ENCODE assay signal across 11 cellular contexts in genomic region chr5:134603059-134603458, GRCh38. TPM values are rescaled to one million over a fixed set of nuclear protein-coding genes. Genes with fewer than 3 reads are reported as not detected.
DNase-seq lines count a peak whose midpoint lies in the region; ATAC-seq and TF ChIP-seq lines count a peak whose summit lies in the region.
"Had no signal": no experiment of that assay in that cellular context is flagged by ENCODE, and none has a peak within 500 bp of the region (broad histone marks: within the 10 kb centered on the region; RNA-seq: fewer than 3 reads in every experiment).

No MANE protein-coding gene starts in this region.

- DNase-seq in AG08396 (ENCODE audit: low spot score), result peak; percentile 37
- DNase-seq in RKO (ENCODE audit: low spot score), result peak; percentile 75
- DNase-seq in fibroblast of the aortic adventitia (ENCODE audit: low read depth), result peak; percentile 54
- no peak for DNase-seq in NCI-H2029 (lab: John Stamatoyannopoulos, UW)
- no peak for DNase-seq in NCI-H2227 treated with DMSO at 0.1 percent for 48 hours (lab: John Stamatoyannopoulos, UW)
- DNase-seq in activated gamma-delta T cell treated with Interleukin-2 at 50 U/mL for 16 hours, result no peak
- DNase-seq in COR-L47 (lab: John Stamatoyannopoulos, UW), result no peak
- DNase-seq: NCI-H1105 treated with DMSO at 0.1 percent for 48 hours; stimulated activated CD4-positive, alpha-beta T cell treated with anti-CD3 and anti-CD28 coated beads, Interleukin-4, amount 100 ng/mL, for 1 hour; T-helper 9 cell had no signal

- TF ChIP-seq CTCF in fibroblast of the aortic adventitia (IDR thresholded peaks at IDR 0.05; ENCODE audit: insufficient read depth, low read length), result no peak

- H3K4me3 ChIP-seq in fibroblast of the aortic adventitia (ENCODE audit: low read depth, low read length), result no peak overlapping the region

- peak; percentile 57 for ATAC-seq in GM21367 (IDR thresholded peaks at IDR 0.05; ENCODE audit: unreplicated experiment)

RNA-seq across cellular contexts. Expression of gene SAR1B, which starts 29.6 kb away (rescaled TPM):
- total RNA-seq in fibroblast of the aortic adventitia (ENCODE audit: low replicate concordance), result 88.4 and 133 TPM in 2 replicates

RNA-seq across cellular contexts. Expression of gene SEC24A, which starts 45.5 kb away (rescaled TPM):
- 9.0 and 35.2 TPM in 2 replicates for total RNA-seq in fibroblast of the aortic adventitia (ENCODE audit: low replicate concordance)

Comparison
In these comparisons a context has a peak if more than half of its experiments do, and no peak if none do; other contexts are left out.
1. DNase-seq: peak in AG08396 (single experiment), RKO (single experiment) and fibroblast of the aortic adventitia (single experiment); none in NCI-H2029 (single experiment), NCI-H2227 treated with DMSO at 0.1 percent for 48 hours (single experiment), activated gamma-delta T cell treated with Interleukin-2 at 50 U/mL for 16 hours (single experiment) and COR-L47 (single experiment).